In the genomic region with DNA sequence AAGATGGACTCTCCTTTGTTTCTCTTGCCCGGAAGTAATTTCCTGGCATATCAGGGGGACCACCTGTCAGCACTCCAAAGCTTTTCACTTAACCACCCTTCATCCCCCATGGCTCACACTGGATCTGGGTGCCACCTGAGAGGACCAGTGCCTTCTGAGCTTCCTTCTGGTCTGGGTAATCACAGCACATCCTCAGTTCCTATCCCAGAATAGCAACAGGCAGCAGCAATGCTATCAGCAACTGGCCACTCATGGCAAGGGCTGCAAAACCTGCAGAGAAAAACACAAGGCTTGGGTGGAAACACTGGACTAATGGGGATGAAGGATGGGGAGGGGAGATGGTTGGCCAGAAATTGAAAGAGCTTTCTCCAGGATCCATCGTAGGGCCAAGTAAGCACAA, we compare ENCODE assay signal across 15 cellular contexts. TPM values are rescaled to one million over a fixed set of nuclear protein-coding genes. Genes with fewer than 3 reads are reported as not detected.
DNase-seq lines count a peak whose midpoint lies in the region; ATAC-seq and TF ChIP-seq lines count a peak whose summit lies in the region.
"Had no signal": no experiment of that assay in that cellular context is flagged by ENCODE, and none has a peak within 500 bp of the region (broad histone marks: within the 10 kb centered on the region; RNA-seq: fewer than 3 reads in every experiment).

No MANE protein-coding gene starts in this region.

- no peak overlapping the region for H3K9ac ChIP-seq in mesenchymal stem cell (ENCODE audit: low read length)

- peaks cover 2% of the 10 kb centered on the region for H3K79me1 ChIP-seq in mesenchymal stem cell (replicated peaks; ENCODE audit: low read length, poor library complexity, severe bottlenecking)

- no peak overlapping the region for H3K4me3 ChIP-seq in heart left ventricle
- H3K4me3 ChIP-seq in right atrium auricular region = no peak overlapping the region
- no peak overlapping the region for H3K4me3 ChIP-seq in mesenchymal stem cell (ENCODE audit: insufficient read depth in 1 of 2, low read depth in 1 of 2, low read length in 2 of 2)

- DNase-seq in DMS 273 (lab: John Stamatoyannopoulos, UW; ENCODE audit: unreplicated experiment) (peak; percentile 23), DMS 273 treated with DMSO at 0.1 percent for 48 hours (lab: John Stamatoyannopoulos, UW) (no peak), heart left ventricle (no peak), right atrium auricular region (ENCODE audit: low spot score) (no peak), NCI-H2196 treated with DMSO at 0.1 percent for 48 hours (lab: John Stamatoyannopoulos, UW; ENCODE audit: unreplicated experiment) (peak; percentile 54), mesenchymal stem cell (no peak), dedifferentiated amniotic fluid mesenchymal stem cell (ENCODE audit: extremely low spot score) (no peak)
- DNase-seq: CD8-positive, alpha-beta T cell; KG1; NK-92 treated with Interleukin-12 subunit alpha and Interleukin-12 subunit beta, amount 100 ng/mL, for 24 hours; PC-3; T-cell had no signal

- H3K36me3 ChIP-seq in heart left ventricle (no peaks in the 10 kb centered on the region), right atrium auricular region (no peaks in the 10 kb centered on the region), mesenchymal stem cell (ENCODE audit: control insufficient read depth in 1 of 2, insufficient read depth in 2 of 2, low read depth in 1 of 2, low read length in 2 of 2) (no peaks in the 10 kb centered on the region)

- no peak overlapping the region for H3K27ac ChIP-seq in heart left ventricle
- no peak overlapping the region for H3K27ac ChIP-seq in right atrium auricular region
- H3K27ac ChIP-seq in mesenchymal stem cell (ENCODE audit: low read length, poor library complexity, severe bottlenecking) = no peak overlapping the region
- H3K27ac ChIP-seq: 22Rv1 had no signal

- H3K9me3 ChIP-seq in heart left ventricle (peaks cover 0 to 8% (median 0%) of the 10 kb centered on the region in 12 donors), right atrium auricular region (no peaks in the 10 kb centered on the region), mesenchymal stem cell (ENCODE audit: control insufficient read depth, low read length) (no peaks in the 10 kb centered on the region)

- H4K91ac ChIP-seq in mesenchymal stem cell (ENCODE audit: low read length) = no peak overlapping the region

- TF ChIP-seq CTCF in heart left ventricle (IDR thresholded peaks at IDR 0.05) (no peak), right atrium auricular region (IDR thresholded peaks at IDR 0.05) (no peak)

- peak overlapping the region in 1 of 2 experiments; percentile 15 for H3K4ac ChIP-seq in mesenchymal stem cell (ENCODE audit: low read depth in 1 of 2, low read length in 2 of 2)

- intact Hi-C loops in heart left ventricle (cut with DNase I) = no loop called here

- TF ChIP-seq POLR2A in heart left ventricle (IDR thresholded peaks at IDR 0.05) = no peak

- no peak overlapping the region for H2BK120ac ChIP-seq in mesenchymal stem cell (ENCODE audit: low read depth, low read length)

- H3K23ac ChIP-seq in mesenchymal stem cell (ENCODE audit: low read length in 2 of 2) = no peak overlapping the region

- no peak overlapping the region for H3K14ac ChIP-seq in mesenchymal stem cell (ENCODE audit: low read length in 2 of 2)

- H2AFZ ChIP-seq in mesenchymal stem cell (ENCODE audit: low read depth, low read length) = no peak overlapping the region

- peak overlapping the region; percentile 24 for H2AK5ac ChIP-seq in mesenchymal stem cell (ENCODE audit: low read length, severe bottlenecking)

- H2BK15ac ChIP-seq in mesenchymal stem cell (ENCODE audit: low read depth, poor library complexity, severe bottlenecking) = peak overlapping the region; percentile 26

- no peak overlapping the region for H3K18ac ChIP-seq in mesenchymal stem cell (ENCODE audit: low read depth in 1 of 2, low read length in 2 of 2)

- ATAC-seq in heart left ventricle (peak in 3 of 4 donors; percentile 42 to 62 (median 45)), HG03175 (IDR thresholded peaks at IDR 0.05; ENCODE audit: unreplicated experiment) (no peak)
- ATAC-seq: CD8-positive, alpha-beta T cell; PC-3; T-cell had no signal

- H3K27me3 ChIP-seq in heart left ventricle (no peaks in the 10 kb centered on the region), right atrium auricular region (no peaks in the 10 kb centered on the region), mesenchymal stem cell (ENCODE audit: control insufficient read depth in 1 of 2, insufficient read depth in 1 of 2, low read length in 2 of 2) (peaks cover 0 to 3% of the 10 kb centered on the region in 2 experiments)

- H4K8ac ChIP-seq in mesenchymal stem cell (ENCODE audit: low read length) = no peak overlapping the region

- no peak overlapping the region for H2BK5ac ChIP-seq in mesenchymal stem cell (ENCODE audit: low read depth, low read length, poor library complexity, severe bottlenecking)

- peaks cover 0 to 8% (median 0%) of the 10 kb centered on the region in 12 donors for H3K4me1 ChIP-seq in heart left ventricle
- H3K4me1 ChIP-seq in right atrium auricular region = no peaks in the 10 kb centered on the region
- peaks cover 14% of the 10 kb centered on the region for H3K4me1 ChIP-seq in mesenchymal stem cell (ENCODE audit: control insufficient read depth, insufficient read depth, low read depth, low read length)

- H2BK12ac ChIP-seq in mesenchymal stem cell (ENCODE audit: low read length in 2 of 2) = no peak overlapping the region

- no peak overlapping the region for H3K4me2 ChIP-seq in mesenchymal stem cell (ENCODE audit: low read length, poor library complexity, severe bottlenecking)

- WGBS in heart left ventricle, 4 donors = 45 to 53% (median 47%) methylated on average over 2 of the region's 2 CpGs
- 93% methylated on average over 2 of the region's 2 CpGs for WGBS in mesenchymal stem cell

RNA-seq across cellular contexts. Expression of gene CALM2, which starts 38.7 kb away (rescaled TPM):
- total RNA-seq in heart left ventricle = 100 to 1,000 TPM; 334 to 623 (median 442) TPM
- 100 to 1,000 TPM; 419 to 437 TPM for polyA plus RNA-seq in heart left ventricle
- 100 to 1,000 TPM; 435 to 481 TPM for total RNA-seq in right atrium auricular region
- 708 TPM for polyA plus RNA-seq in mesenchymal stem cell (2013, experiment 1 of 2)
- 761 TPM for polyA plus RNA-seq in mesenchymal stem cell (2013, experiment 2 of 2)

RNA-seq across cellular contexts. Expression of gene STPG4, which starts 59.9 kb away (rescaled TPM):
- total RNA-seq in heart left ventricle (under 1 TPM in 1 of 9 donors, not detected in 8; 0.52 TPM), right atrium auricular region (not detected)
- not detected for polyA plus RNA-seq in heart left ventricle
- polyA plus RNA-seq in mesenchymal stem cell (2013, experiment 1 of 2) = 0.06 TPM
- 0.05 TPM for polyA plus RNA-seq in mesenchymal stem cell (2013, experiment 2 of 2)
- total RNA-seq: NCI-H460 had no signal

Comparison
In these comparisons a context has a peak if more than half of its experiments do, and no peak if none do; other contexts are left out.
1. DNase-seq: peak in DMS 273 (single experiment) and NCI-H2196 treated with DMSO at 0.1 percent for 48 hours (single experiment); none in DMS 273 treated with DMSO at 0.1 percent for 48 hours (single experiment), heart left ventricle (0 of 5), right atrium auricular region (single experiment), mesenchymal stem cell (single experiment) and dedifferentiated amniotic fluid mesenchymal stem cell (single experiment).